9 cellular contexts compared by ENCODE assay signal in the genomic region with DNA sequence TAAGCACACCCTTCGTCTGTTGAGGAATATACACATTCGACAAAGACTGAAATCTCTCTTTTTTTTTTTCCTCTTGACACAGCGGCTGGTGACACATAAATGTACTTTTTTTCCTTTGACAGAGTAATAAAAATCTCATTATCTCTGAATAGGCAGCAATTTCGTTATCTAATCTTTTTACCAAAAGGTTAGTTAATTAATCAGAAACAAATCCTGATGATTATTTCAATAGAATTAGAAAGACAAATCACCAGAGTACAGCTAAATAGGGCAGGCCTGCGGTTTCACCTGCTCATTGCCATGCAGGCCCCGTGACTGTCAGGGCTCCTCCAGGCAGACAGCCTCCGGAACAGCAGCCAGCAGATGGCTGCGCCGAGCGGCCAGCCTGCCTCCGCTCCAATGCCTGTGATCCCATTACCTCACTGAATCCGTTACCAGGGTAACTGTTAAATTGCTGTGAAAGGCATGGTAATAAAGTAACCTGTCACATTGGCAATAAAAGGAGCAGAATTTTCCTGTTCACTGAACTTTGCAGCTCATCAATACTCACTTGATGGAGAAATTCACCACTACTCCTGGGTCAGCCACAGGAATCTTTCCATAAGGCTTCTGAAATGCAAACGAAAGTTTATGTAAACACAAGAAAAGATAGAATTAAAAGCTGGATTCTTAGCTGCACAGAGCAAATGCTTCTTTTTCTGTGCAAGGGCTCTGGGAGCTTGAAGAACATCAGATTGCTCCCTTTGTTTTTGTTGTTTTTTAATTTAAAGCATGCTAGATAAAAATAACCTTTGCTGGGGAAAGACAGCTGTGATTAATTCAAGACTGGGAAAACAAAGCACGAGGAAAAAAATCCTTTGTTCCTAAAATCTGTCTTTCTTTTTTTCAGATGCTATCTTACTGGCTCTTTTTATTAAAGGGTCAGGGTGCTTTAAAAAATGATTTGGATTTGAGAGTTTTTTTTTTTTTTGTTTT.
DNase-seq lines count a peak whose midpoint lies in the region; ATAC-seq and TF ChIP-seq lines count a peak whose summit lies in the region.
"Had no signal": no experiment of that assay in that cellular context is flagged by ENCODE, and none has a peak within 500 bp of the region (broad histone marks: within the 10 kb centered on the region; RNA-seq: fewer than 3 reads in every experiment).

No MANE protein-coding gene starts in this region.

- peak overlapping the region; percentile 94 for H3K27ac ChIP-seq in angular gyrus (ENCODE audit: low read depth, low read length)
- peak overlapping the region; percentile 53 for H3K27ac ChIP-seq in left ventricle myocardium inferior (replicated peaks)

- ATAC-seq in HG02610 (IDR thresholded peaks at IDR 0.05; ENCODE audit: unreplicated experiment) (peak; percentile 61), GM21526 (IDR thresholded peaks at IDR 0.05; ENCODE audit: low FRiP score, unreplicated experiment) (no peak)
- ATAC-seq: K562 had no signal

- peak; percentile 55 for TF ChIP-seq CTCF in left ventricle myocardium inferior (IDR thresholded peaks at IDR 0.05; ENCODE audit: borderline replicate concordance)

- peak overlapping the region; percentile 38 for H3K4me3 ChIP-seq in left ventricle myocardium inferior
- H3K4me3 ChIP-seq: K562 had no signal

- peaks cover 47% of the 10 kb centered on the region for H3K4me1 ChIP-seq in left ventricle myocardium inferior

- no peaks in the 10 kb centered on the region for H3K36me3 ChIP-seq in left ventricle myocardium inferior

- H3K27me3 ChIP-seq in left ventricle myocardium inferior (ENCODE audit: low read depth), result no peaks in the 10 kb centered on the region

- H3K9me3 ChIP-seq in left ventricle myocardium inferior (replicated peaks), result no peaks in the 10 kb centered on the region

- DNase-seq in DMS79 treated with DMSO at 0.1 percent for 48 hours (lab: John Stamatoyannopoulos, UW) (peak; percentile 67), NCI-H2029 treated with DMSO at 0.1 percent for 48 hours (lab: John Stamatoyannopoulos, UW) (peak; percentile 29), left ventricle myocardium inferior (peak; percentile 61), posterior vena cava (ENCODE audit: low spot score) (peak; percentile 82), OCI-M1 (lab: John Stamatoyannopoulos, UW) (no peak)

- intact Hi-C loops in left ventricle myocardium inferior (cut with micrococcal nuclease), result no loop called here
- intact Hi-C loops in posterior vena cava (cut with DNase I), result no loop called here
